14 cellular contexts compared by ENCODE assay signal in the genomic region with DNA sequence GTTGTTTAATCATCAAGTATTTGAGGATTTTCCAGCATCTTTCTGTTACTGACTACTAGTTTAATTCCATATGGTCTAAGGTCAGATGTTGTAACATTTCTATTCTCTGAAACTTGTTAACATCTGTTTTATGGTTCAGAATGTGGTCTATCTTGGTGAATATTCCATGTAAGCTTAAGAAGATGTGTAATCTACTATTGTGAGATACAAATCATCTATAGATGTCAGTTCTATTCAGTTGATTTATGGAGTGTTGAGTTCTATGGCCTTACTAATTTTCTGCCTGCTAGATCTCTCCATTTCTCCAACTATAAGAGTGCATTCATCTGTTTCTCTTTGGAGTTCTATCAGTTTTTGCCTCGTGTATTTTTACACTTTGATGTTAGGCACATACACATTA. TPM values are rescaled to one million over a fixed set of nuclear protein-coding genes. Genes with fewer than 3 reads are reported as not detected.
DNase-seq lines count a peak whose midpoint lies in the region; ATAC-seq, FAIRE-seq and TF ChIP-seq lines count a peak whose summit lies in the region.
"Had no signal": no experiment of that assay in that cellular context is flagged by ENCODE, and none has a peak within 500 bp of the region (broad histone marks: within the 10 kb centered on the region; RNA-seq: fewer than 3 reads in every experiment).

No MANE protein-coding gene starts in this region.

- in situ Hi-C loops in HepG2 (cut with HindIII; ENCODE audit: extremely low pct_ligation_motif_present, low pct_unique_long_range_greater_than_20kb): no loop called here

- H3K36me3 ChIP-seq in lower lobe of right lung (no peaks in the 10 kb centered on the region), HepG2 (replicated peaks in 1 of 2; ENCODE audit: control insufficient read depth in 1 of 2, insufficient read depth in 2 of 2, low read length in 2 of 2) (no peaks in the 10 kb centered on the region)

- no peak overlapping the region for H2AFZ ChIP-seq in HepG2 (ENCODE audit: low read length)

- no peak for TF ChIP-seq POLR2A in HepG2 (IDR thresholded peaks at IDR 0.05; ENCODE audit: insufficient read depth in 1 of 2, low read depth in 2 of 2, low read length in 2 of 2)

- no peak for TF ChIP-seq EP300 in HepG2 (IDR thresholded peaks at IDR 0.05; ENCODE audit: low read depth in 2 of 2, low read length in 2 of 2)
- no peak for TF ChIP-seq EP300 in HepG2 (CRISPR knock-in tag; IDR thresholded peaks at IDR 0.05; ENCODE audit: borderline replicate concordance)

- H3K9ac ChIP-seq in HepG2 (ENCODE audit: insufficient read depth, low read depth, low read length): no peak overlapping the region

- TF ChIP-seq CTCF in choroid plexus epithelial cell (conservative IDR thresholded peaks at IDR 0.05; ENCODE audit: low read depth, low read length) (no peak), fibroblast of villous mesenchyme (IDR thresholded peaks at IDR 0.05; ENCODE audit: insufficient read depth, low read depth, low read length) (no peak), lower lobe of right lung (IDR thresholded peaks at IDR 0.05) (no peak), D721Med (IDR thresholded peaks at IDR 0.05; ENCODE audit: insufficient read depth, missing control alignments) (no peak), HepG2 (CRISPR knock-in tag; IDR thresholded peaks at IDR 0.05) (no peak)

- FAIRE-seq in D721Med (lab: Jason Lieb, UNC): no peak
- FAIRE-seq in HepG2 (lab: Jason Lieb, UNC): no peak
- FAIRE-seq: A549, GM12892 had no signal

- WGBS in HepG2 (ENCODE audit: low lambda C conversion rate): 87% methylated on average over 1 of the region's 1 CpG

- H3K79me2 ChIP-seq in HepG2 (ENCODE audit: insufficient read depth, low read length): no peaks in the 10 kb centered on the region

- no peaks in the 10 kb centered on the region for H4K20me1 ChIP-seq in HepG2 (ENCODE audit: insufficient read depth, low read length)

- CTCF ChIA-PET in HepG2 (lab: Yijun Ruan, JAX; ENCODE audit: low intra/inter-chr PET ratio, low total read pairs): no interaction called here

- no peak for TF ChIP-seq RAD21 in HepG2 (CRISPR knock-in tag; IDR thresholded peaks at IDR 0.05)

- POLR2A ChIA-PET in HepG2 (lab: Yijun Ruan, JAX): no interaction called here

- H3K4me1 ChIP-seq in lower lobe of right lung (no peaks in the 10 kb centered on the region), HepG2 (ENCODE audit: insufficient read depth, low read length) (no peaks in the 10 kb centered on the region)
- H3K4me1 ChIP-seq: A549 had no signal

- intact Hi-C loops in lower lobe of right lung (cut with DNase I) (no loop called here), HepG2 (cut with micrococcal nuclease; ENCODE audit: unreplicated experiment) (no loop called here)

- H3K27me3 ChIP-seq in lower lobe of right lung (ENCODE audit: low read depth): no peaks in the 10 kb centered on the region
- H3K27me3 ChIP-seq in HepG2 (ENCODE audit: control insufficient read depth in 1 of 2, insufficient read depth in 2 of 2, low read length in 2 of 2): no peaks in the 10 kb centered on the region

- H3K9me3 ChIP-seq in lower lobe of right lung (no peaks in the 10 kb centered on the region), HepG2 (ENCODE audit: low read length) (no peaks in the 10 kb centered on the region)
- H3K9me3 ChIP-seq: A549 had no signal

- peak; percentile 35 for DNase-seq in GM04504 (ENCODE audit: low read depth)
- peak; percentile 44 for DNase-seq in choroid plexus epithelial cell (ENCODE audit: low read depth)
- peak; percentile 70 for DNase-seq in fibroblast of villous mesenchyme (ENCODE audit: low read depth)
- DNase-seq in lower lobe of right lung: no peak
- DNase-seq in D721Med (ENCODE audit: insufficient read length, low spot score): no peak
- DNase-seq in HepG2 (ENCODE audit: low spot score): no peak
- DNase-seq: CD8-positive, alpha-beta T cell; COR-L47; DND-41; GOT3; H9 had no signal

- no peak overlapping the region for H3K4me2 ChIP-seq in HepG2 (ENCODE audit: low read depth, low read length)
- H3K4me2 ChIP-seq: A549 had no signal

- ATAC-seq in lower lobe of right lung (no peak), HG02571 (IDR thresholded peaks at IDR 0.05; ENCODE audit: unreplicated experiment) (no peak), HepG2 (no peak)
- ATAC-seq: A549; CD8-positive, alpha-beta T cell had no signal

- H3K4me3 ChIP-seq in choroid plexus epithelial cell (ENCODE audit: low read depth, low read length) (no peak overlapping the region), fibroblast of villous mesenchyme (ENCODE audit: low read depth, low read length) (no peak overlapping the region), lower lobe of right lung (no peak overlapping the region), HepG2 (replicated peaks in 1 of 3; ENCODE audit: insufficient read depth in 1 of 3, low read depth in 2 of 3, low read length in 3 of 3) (no peak overlapping the region)
- H3K4me3 ChIP-seq: A549 had no signal

- BruUV-seq in HepG2 (replicated peaks; lab: Mats Ljungman, UMichigan): no TSS peak

- H3K27ac ChIP-seq in lower lobe of right lung (no peak overlapping the region), HepG2 (ENCODE audit: extremely low read length, insufficient read depth, low read length) (no peak overlapping the region)
- H3K27ac ChIP-seq: A549 had no signal

TF ChIP-seq in HepG2, 621 proteins besides CTCF, POLR2A, EP300 and RAD21:
- TF ChIP-seq HOXA3 (CRISPR knock-in tag; IDR thresholded peaks at IDR 0.05): no peak
- no peak for TF ChIP-seq ISL2 (CRISPR knock-in tag; IDR thresholded peaks at IDR 0.05)
- no peak for TF ChIP-seq RAD51 (IDR thresholded peaks at IDR 0.05; ENCODE audit: borderline replicate concordance)
- TF ChIP-seq ZNF569 (CRISPR knock-in tag; IDR thresholded peaks at IDR 0.05; ENCODE audit: borderline replicate concordance): no peak
- TF ChIP-seq ZNF781 (CRISPR knock-in tag; IDR thresholded peaks at IDR 0.05; ENCODE audit: borderline replicate concordance, not compliant biosample characterization): no peak
- TF ChIP-seq MTA1 (CRISPR knock-in tag; IDR thresholded peaks at IDR 0.05; ENCODE audit: borderline replicate concordance): no peak
- no peak for TF ChIP-seq REXO4 (CRISPR knock-in tag; IDR thresholded peaks at IDR 0.05; ENCODE audit: borderline replicate concordance)
- TF ChIP-seq, protein P1, sequence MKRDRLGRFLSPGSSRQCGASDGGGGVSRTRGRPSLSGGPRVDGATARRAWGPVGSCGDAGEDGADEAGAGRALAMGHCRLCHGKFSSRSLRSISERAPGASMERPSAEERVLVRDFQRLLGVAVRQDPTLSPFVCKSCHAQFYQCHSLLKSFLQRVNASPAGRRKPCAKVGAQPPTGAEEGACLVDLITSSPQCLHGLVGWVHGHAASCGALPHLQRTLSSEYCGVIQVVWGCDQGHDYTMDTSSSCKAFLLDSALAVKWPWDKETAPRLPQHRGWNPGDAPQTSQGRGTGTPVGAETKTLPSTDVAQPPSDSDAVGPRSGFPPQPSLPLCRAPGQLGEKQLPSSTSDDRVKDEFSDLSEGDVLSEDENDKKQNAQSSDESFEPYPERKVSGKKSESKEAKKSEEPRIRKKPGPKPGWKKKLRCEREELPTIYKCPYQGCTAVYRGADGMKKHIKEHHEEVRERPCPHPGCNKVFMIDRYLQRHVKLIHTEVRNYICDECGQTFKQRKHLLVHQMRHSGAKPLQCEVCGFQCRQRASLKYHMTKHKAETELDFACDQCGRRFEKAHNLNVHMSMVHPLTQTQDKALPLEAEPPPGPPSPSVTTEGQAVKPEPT (CRISPR knock-in tag; IDR thresholded peaks at IDR 0.05; ENCODE audit: low read depth): no peak
- no peak for TF ChIP-seq ZNF138 (CRISPR knock-in tag; IDR thresholded peaks at IDR 0.05; ENCODE audit: low read depth)
- TF ChIP-seq ZSCAN30 (CRISPR knock-in tag; IDR thresholded peaks at IDR 0.05): no peak
- TF ChIP-seq HOXD1 (CRISPR knock-in tag; IDR thresholded peaks at IDR 0.05): no peak
- no peak for TF ChIP-seq PITX1 (CRISPR knock-in tag; IDR thresholded peaks at IDR 0.05)
- TF ChIP-seq MEF2D (CRISPR knock-in tag; IDR thresholded peaks at IDR 0.05): no peak
- TF ChIP-seq REL (CRISPR knock-in tag; conservative IDR thresholded peaks at IDR 0.05): no peak
- no peak for TF ChIP-seq RFXANK (CRISPR knock-in tag; IDR thresholded peaks at IDR 0.05)

RNA-seq across cellular contexts. Expression of gene WARS2, which starts 31.5 kb away (rescaled TPM):
- 20.3 TPM in 2 replicates for total RNA-seq in fibroblast of villous mesenchyme
- total RNA-seq in lower lobe of right lung: 8.9 TPM
- total RNA-seq in HepG2 (2016; rRNA removed; fragmentation: Illumina TruSeq; extraction: Trizol): 18.8 and 27.5 TPM in 2 replicates
- total RNA-seq in HepG2 (2016; cell fraction: cytosol; rRNA removed; fragmentation: Illumina TruSeq; extraction: Trizol; ENCODE audit: low read depth): 4.1 and 6.4 TPM in 2 replicates
- 17.4 and 27.5 TPM in 2 replicates for total RNA-seq in HepG2 (2016; cell fraction: insoluble cytoplasmic fraction; rRNA removed; fragmentation: Illumina TruSeq; extraction: Trizol)
- total RNA-seq in HepG2 (2016; cell fraction: membrane; rRNA removed; fragmentation: Illumina TruSeq; extraction: Trizol): 12.9 and 13.8 TPM in 2 replicates
- 18.3 and 19.9 TPM in 2 replicates for total RNA-seq in HepG2 (2016; cell fraction: nucleus; rRNA removed; fragmentation: Illumina TruSeq; extraction: Trizol)
- 12.4 and 12.9 TPM in 2 replicates for polyA plus RNA-seq in HepG2 (2011; rRNA removed)
- polyA plus RNA-seq in HepG2 (2011; cell fraction: cytosol; rRNA removed): 8.6 and 8.9 TPM in 2 replicates
- 6.0 and 7.8 TPM in 2 replicates for polyA plus RNA-seq in HepG2 (2011; cell fraction: nucleus; rRNA removed)
- polyA plus RNA-seq in HepG2 (2012): 15.9 and 18.9 TPM in 2 replicates
- polyA plus RNA-seq in HepG2 (2016; cell fraction: cytosol; fragmentation: Illumina TruSeq; extraction: Trizol; ENCODE audit: low read depth): 3.1 and 3.2 TPM in 2 replicates
- polyA plus RNA-seq in HepG2 (2016; cell fraction: insoluble cytoplasmic fraction; fragmentation: Illumina TruSeq; extraction: Trizol; ENCODE audit: low read depth): 22.1 and 23.5 TPM in 2 replicates
- polyA plus RNA-seq in HepG2 (2016; cell fraction: membrane; fragmentation: Illumina TruSeq; extraction: Trizol; ENCODE audit: low read depth): 7.5 and 8.8 TPM in 2 replicates
- 6.0 and 8.0 TPM in 2 replicates for polyA plus RNA-seq in HepG2 (2016; cell fraction: nucleus; fragmentation: Illumina TruSeq; extraction: Trizol; ENCODE audit: insufficient read depth, low read depth)
- 26.0 and 75.1 TPM in 2 replicates for polyA minus RNA-seq in HepG2 (2011; rRNA and poly(A)+ RNA removed; ENCODE audit: low replicate concordance)
- polyA minus RNA-seq in HepG2 (2011; cell fraction: cytosol; rRNA and poly(A)+ RNA removed): 8.4 and 13.2 TPM in 2 replicates
- polyA minus RNA-seq in HepG2 (2011; cell fraction: nucleus; rRNA and poly(A)+ RNA removed): 32.1 and 32.4 TPM in 2 replicates

Comparison
In these comparisons a context has a peak if more than half of its experiments do, and no peak if none do; other contexts are left out.
1. DNase-seq: peak in GM04504 (single experiment), choroid plexus epithelial cell (single experiment) and fibroblast of villous mesenchyme (single experiment); none in lower lobe of right lung (single experiment), D721Med (single experiment) and HepG2 (single experiment).